ENCODE assay signal across 1 cellular context in the genomic region with DNA sequence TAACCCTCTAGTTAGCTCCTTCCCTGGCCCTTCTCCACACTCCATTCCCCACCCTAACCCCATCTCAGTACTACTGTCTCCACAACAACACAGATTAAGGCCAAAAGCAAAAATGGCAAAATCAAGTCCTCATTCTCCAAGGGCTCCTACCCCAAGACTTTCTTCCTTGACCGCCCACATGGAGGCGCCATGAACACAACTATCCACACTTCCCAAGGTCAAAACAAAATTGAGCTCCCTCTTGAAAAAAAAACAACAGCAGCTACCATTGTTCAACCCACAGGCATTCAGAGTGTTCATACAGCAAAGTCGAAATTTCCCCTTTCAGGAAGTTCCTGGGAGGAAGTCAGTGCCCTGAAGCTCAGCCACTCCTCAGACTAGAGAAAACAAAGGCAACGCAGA.
A peak's percentile ranks its signal among the peaks of the same experiment; 100 is the strongest.
TF ChIP-seq lines count a peak whose summit lies in the region.

No MANE protein-coding gene starts in this region.

TF ChIP-seq in GM12878, 131 proteins besides CTCF, POLR2A, EP300 and RAD21 (continued from another document):
- TF ChIP-seq, protein P1, sequence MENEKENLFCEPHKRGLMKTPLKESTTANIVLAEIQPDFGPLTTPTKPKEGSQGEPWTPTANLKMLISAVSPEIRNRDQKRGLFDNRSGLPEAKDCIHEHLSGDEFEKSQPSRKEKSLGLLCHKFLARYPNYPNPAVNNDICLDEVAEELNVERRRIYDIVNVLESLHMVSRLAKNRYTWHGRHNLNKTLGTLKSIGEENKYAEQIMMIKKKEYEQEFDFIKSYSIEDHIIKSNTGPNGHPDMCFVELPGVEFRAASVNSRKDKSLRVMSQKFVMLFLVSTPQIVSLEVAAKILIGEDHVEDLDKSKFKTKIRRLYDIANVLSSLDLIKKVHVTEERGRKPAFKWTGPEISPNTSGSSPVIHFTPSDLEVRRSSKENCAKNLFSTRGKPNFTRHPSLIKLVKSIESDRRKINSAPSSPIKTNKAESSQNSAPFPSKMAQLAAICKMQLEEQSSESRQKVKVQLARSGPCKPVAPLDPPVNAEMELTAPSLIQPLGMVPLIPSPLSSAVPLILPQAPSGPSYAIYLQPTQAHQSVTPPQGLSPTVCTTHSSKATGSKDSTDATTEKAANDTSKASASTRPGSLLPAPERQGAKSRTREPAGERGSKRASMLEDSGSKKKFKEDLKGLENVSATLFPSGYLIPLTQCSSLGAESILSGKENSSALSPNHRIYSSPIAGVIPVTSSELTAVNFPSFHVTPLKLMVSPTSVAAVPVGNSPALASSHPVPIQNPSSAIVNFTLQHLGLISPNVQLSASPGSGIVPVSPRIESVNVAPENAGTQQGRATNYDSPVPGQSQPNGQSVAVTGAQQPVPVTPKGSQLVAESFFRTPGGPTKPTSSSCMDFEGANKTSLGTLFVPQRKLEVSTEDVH (IDR thresholded peaks at IDR 0.05; ENCODE audit: low read depth, partially characterized antibody) = no peak
- TF ChIP-seq ZNF384 (IDR thresholded peaks at IDR 0.05; ENCODE audit: borderline replicate concordance, low read depth, low read length) = peak; percentile 54; the same call in 1 of the 2 replicates
- no peak for TF ChIP-seq STAT3 (IDR thresholded peaks at IDR 0.05; ENCODE audit: low read depth, low read length)
- TF ChIP-seq SPI1 (IDR thresholded peaks at IDR 0.05; ENCODE audit: borderline replicate concordance, insufficient read depth, low read depth, low read length) = 0 out of 2 replicates have a peak, but pooled peaks have one; percentile 6
- TF ChIP-seq MTA3 (IDR thresholded peaks at IDR 0.05; ENCODE audit: borderline replicate concordance, low read length) = no peak
- TF ChIP-seq, protein P2, sequence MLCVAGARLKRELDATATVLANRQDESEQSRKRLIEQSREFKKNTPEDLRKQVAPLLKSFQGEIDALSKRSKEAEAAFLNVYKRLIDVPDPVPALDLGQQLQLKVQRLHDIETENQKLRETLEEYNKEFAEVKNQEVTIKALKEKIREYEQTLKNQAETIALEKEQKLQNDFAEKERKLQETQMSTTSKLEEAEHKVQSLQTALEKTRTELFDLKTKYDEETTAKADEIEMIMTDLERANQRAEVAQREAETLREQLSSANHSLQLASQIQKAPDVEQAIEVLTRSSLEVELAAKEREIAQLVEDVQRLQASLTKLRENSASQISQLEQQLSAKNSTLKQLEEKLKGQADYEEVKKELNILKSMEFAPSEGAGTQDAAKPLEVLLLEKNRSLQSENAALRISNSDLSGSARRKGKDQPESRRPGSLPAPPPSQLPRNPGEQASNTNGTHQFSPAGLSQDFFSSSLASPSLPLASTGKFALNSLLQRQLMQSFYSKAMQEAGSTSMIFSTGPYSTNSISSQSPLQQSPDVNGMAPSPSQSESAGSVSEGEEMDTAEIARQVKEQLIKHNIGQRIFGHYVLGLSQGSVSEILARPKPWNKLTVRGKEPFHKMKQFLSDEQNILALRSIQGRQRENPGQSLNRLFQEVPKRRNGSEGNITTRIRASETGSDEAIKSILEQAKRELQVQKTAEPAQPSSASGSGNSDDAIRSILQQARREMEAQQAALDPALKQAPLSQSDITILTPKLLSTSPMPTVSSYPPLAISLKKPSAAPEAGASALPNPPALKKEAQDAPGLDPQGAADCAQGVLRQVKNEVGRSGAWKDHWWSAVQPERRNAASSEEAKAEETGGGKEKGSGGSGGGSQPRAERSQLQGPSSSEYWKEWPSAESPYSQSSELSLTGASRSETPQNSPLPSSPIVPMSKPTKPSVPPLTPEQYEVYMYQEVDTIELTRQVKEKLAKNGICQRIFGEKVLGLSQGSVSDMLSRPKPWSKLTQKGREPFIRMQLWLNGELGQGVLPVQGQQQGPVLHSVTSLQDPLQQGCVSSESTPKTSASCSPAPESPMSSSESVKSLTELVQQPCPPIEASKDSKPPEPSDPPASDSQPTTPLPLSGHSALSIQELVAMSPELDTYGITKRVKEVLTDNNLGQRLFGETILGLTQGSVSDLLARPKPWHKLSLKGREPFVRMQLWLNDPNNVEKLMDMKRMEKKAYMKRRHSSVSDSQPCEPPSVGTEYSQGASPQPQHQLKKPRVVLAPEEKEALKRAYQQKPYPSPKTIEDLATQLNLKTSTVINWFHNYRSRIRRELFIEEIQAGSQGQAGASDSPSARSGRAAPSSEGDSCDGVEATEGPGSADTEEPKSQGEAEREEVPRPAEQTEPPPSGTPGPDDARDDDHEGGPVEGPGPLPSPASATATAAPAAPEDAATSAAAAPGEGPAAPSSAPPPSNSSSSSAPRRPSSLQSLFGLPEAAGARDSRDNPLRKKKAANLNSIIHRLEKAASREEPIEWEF (IDR thresholded peaks at IDR 0.05; ENCODE audit: insufficient replicate concordance, low read depth, low read length) = no peak
- peak; percentile 45; the same call in 1 of the 2 replicates for TF ChIP-seq SMC3 (IDR thresholded peaks at IDR 0.05; ENCODE audit: borderline replicate concordance, low read length)
- no peak for TF ChIP-seq ZNF24 (IDR thresholded peaks at IDR 0.05)
- no peak for TF ChIP-seq POU2F2 (IDR thresholded peaks at IDR 0.05; ENCODE audit: borderline replicate concordance, low read depth, low read length)
- no peak; the same call in 1 of the 2 replicates for TF ChIP-seq NBN (IDR thresholded peaks at IDR 0.05)
- no peak for TF ChIP-seq SUPT20H (IDR thresholded peaks at IDR 0.05; ENCODE audit: borderline replicate concordance, control insufficient read depth, low read depth, low read length)
- no peak for TF ChIP-seq RCOR1 (conservative IDR thresholded peaks at IDR 0.05; ENCODE audit: low read depth, low read length)
- TF ChIP-seq IKZF1 (conservative IDR thresholded peaks at IDR 0.05) = peak; percentile 40
- no peak for TF ChIP-seq ZNF622 (IDR thresholded peaks at IDR 0.05)
- TF ChIP-seq, protein P3, sequence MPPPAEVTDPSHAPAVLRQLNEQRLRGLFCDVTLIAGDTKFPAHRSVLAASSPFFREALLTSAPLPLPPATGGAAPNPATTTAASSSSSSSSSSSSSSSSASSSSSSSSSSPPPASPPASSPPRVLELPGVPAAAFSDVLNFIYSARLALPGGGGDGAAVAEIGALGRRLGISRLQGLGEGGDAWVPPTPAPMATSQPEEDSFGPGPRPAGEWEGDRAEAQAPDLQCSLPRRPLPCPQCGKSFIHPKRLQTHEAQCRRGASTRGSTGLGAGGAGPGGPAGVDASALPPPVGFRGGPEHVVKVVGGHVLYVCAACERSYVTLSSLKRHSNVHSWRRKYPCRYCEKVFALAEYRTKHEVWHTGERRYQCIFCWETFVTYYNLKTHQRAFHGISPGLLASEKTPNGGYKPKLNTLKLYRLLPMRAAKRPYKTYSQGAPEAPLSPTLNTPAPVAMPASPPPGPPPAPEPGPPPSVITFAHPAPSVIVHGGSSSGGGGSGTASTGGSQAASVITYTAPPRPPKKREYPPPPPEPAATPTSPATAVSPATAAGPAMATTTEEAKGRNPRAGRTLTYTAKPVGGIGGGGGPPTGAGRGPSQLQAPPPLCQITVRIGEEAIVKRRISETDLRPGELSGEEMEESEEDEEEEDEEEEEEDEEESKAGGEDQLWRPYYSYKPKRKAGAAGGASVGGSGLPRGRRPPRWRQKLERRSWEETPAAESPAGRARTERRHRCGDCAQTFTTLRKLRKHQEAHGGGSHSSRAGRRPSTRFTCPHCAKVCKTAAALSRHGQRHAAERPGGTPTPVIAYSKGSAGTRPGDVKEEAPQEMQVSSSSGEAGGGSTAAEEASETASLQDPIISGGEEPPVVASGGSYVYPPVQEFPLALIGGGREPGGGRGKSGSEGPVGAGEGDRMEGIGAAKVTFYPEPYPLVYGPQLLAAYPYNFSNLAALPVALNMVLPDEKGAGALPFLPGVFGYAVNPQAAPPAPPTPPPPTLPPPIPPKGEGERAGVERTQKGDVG (CRISPR knock-in tag; IDR thresholded peaks at IDR 0.05) = no peak
- TF ChIP-seq, protein P4, sequence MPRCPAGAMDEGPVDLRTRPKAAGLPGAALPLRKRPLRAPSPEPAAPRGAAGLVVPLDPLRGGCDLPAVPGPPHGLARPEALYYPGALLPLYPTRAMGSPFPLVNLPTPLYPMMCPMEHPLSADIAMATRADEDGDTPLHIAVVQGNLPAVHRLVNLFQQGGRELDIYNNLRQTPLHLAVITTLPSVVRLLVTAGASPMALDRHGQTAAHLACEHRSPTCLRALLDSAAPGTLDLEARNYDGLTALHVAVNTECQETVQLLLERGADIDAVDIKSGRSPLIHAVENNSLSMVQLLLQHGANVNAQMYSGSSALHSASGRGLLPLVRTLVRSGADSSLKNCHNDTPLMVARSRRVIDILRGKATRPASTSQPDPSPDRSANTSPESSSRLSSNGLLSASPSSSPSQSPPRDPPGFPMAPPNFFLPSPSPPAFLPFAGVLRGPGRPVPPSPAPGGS (IDR thresholded peaks at IDR 0.05; ENCODE audit: borderline replicate concordance, insufficient read depth, low read depth, low read length, poor library complexity, severe bottlenecking) = no peak
